13 cellular contexts compared by ENCODE assay signal in the genomic region with DNA sequence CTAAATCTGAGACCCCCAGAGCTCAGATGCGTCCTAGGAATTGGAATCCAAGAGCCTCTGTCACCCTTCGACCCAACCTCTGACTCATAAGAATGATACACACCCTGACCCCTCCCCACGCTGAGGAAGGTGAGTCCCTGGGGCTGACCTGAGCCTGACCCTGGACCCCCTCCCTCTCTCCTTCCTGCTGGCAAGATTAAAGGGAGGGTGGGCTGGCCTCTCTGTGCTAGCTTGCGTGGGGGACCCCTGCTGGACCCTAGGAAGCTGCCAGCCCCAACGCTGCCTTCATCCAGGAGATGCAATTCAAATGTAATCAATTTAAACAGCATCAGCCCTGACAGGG. TPM values are rescaled to one million over a fixed set of nuclear protein-coding genes. Genes with fewer than 3 reads are reported as not detected.
DNase-seq lines count a peak whose midpoint lies in the region; ATAC-seq, FAIRE-seq and TF ChIP-seq lines count a peak whose summit lies in the region.
"Had no signal": no experiment of that assay in that cellular context is flagged by ENCODE, and none has a peak within 500 bp of the region (broad histone marks: within the 10 kb centered on the region; RNA-seq: fewer than 3 reads in every experiment).

No MANE protein-coding gene starts in this region.

- no peak overlapping the region for H2BK15ac ChIP-seq in H9 (ENCODE audit: low read depth, low read length)

- no peak overlapping the region for H3K4ac ChIP-seq in H9 (ENCODE audit: low read depth, low read length)

- no peak overlapping the region for H2BK120ac ChIP-seq in H9 (ENCODE audit: low read depth, low read length, poor library complexity, severe bottlenecking)

- H3K4me3 ChIP-seq in astrocyte (ENCODE audit: insufficient read depth, low read depth, low read length), result no peak overlapping the region
- peak overlapping the region; percentile 57 for H3K4me3 ChIP-seq in skeletal muscle satellite cell (ENCODE audit: low read length)

- H3K4me1 ChIP-seq in H9 (ENCODE audit: insufficient read depth, low read length) (peaks cover 3% of the 10 kb centered on the region; the same call in 1 of the 2 replicates), astrocyte (ENCODE audit: insufficient read depth, low read length) (peaks cover 17% of the 10 kb centered on the region), skeletal muscle satellite cell (ENCODE audit: control insufficient read depth, insufficient read depth, low read length) (peaks cover 36% of the 10 kb centered on the region)

- H3K27ac Mint-ChIP-seq in H9, result no peak overlapping the region
- no peak overlapping the region for H3K27ac Mint-ChIP-seq in astrocyte (ENCODE audit: unreplicated experiment)
- no peak overlapping the region for H3K27ac Mint-ChIP-seq in activated CD8-positive, alpha-beta memory T cell treated with anti-CD3 and anti-CD28 coated beads, Interleukin-2, amount 10 ng/mL, durations not matched to agents 7 days and 5 days
- H3K27ac Mint-ChIP-seq: activated naive CD4-positive, alpha-beta T cell treated with anti-CD3 and anti-CD28 coated beads, Interleukin-2, amount 10 ng/mL, durations not matched to agents 7 days and 5 days had no signal

- WGBS in H9 (ENCODE audit: extremely low coverage, insufficient read length, low lambda C conversion rate), result no CpG with 5 or more reads among the region's 5 CpGs

- CTCF ChIA-PET in activated CD8-positive, alpha-beta memory T cell treated with anti-CD3 and anti-CD28 coated beads, Interleukin-2, amount 10 ng/mL, durations not matched to agents 7 days and 5 days (lab: Charles Lee), result interaction anchor here (2.0 to 2.2 kb wide), 2 partner anchors 101 to 196 kb away, joined by 6 to 12 read pairs; no protein-coding TSS in a partner anchor

- H3K27me3 ChIP-seq in H9 (ENCODE audit: insufficient read depth, low read length) (no peaks in the 10 kb centered on the region), astrocyte (ENCODE audit: insufficient read depth, low read length) (peaks cover 18% of the 10 kb centered on the region), layer of hippocampus (ENCODE audit: control insufficient read depth, insufficient read depth, low read length) (no peaks in the 10 kb centered on the region), skeletal muscle satellite cell (ENCODE audit: control insufficient read depth, insufficient read depth, low read length) (peaks cover 20% of the 10 kb centered on the region)

- H3K9ac ChIP-seq in H9 (ENCODE audit: extremely low read depth, insufficient read length, low read length) (no peak overlapping the region), astrocyte (ENCODE audit: low read length) (no peak overlapping the region), skeletal muscle satellite cell (ENCODE audit: low read depth, low read length) (no peak overlapping the region)

- peak overlapping the region; percentile 21 for H3K4me2 ChIP-seq in H9 (ENCODE audit: insufficient read depth, insufficient read length, low read length)
- H3K4me2 ChIP-seq in astrocyte (ENCODE audit: low read length), result peak overlapping the region; percentile 59
- H3K4me2 ChIP-seq in skeletal muscle satellite cell (ENCODE audit: low read length), result peak overlapping the region; percentile 61

- H3K9me3 Mint-ChIP-seq in H9 (no peaks in the 10 kb centered on the region), astrocyte (ENCODE audit: unreplicated experiment) (no peaks in the 10 kb centered on the region)
- H3K9me3 Mint-ChIP-seq in activated CD8-positive, alpha-beta memory T cell treated with anti-CD3 and anti-CD28 coated beads, Interleukin-2, amount 10 ng/mL, durations not matched to agents 7 days and 5 days (ENCODE audit: low read depth), result no peaks in the 10 kb centered on the region
- H3K9me3 Mint-ChIP-seq: activated naive CD4-positive, alpha-beta T cell treated with anti-CD3 and anti-CD28 coated beads, Interleukin-2, amount 10 ng/mL, durations not matched to agents 7 days and 5 days had no signal

- H3K4me1 Mint-ChIP-seq in H9, result peaks cover 29 to 30% of the 10 kb centered on the region in 2 experiments
- peaks cover 8% of the 10 kb centered on the region for H3K4me1 Mint-ChIP-seq in astrocyte (ENCODE audit: low read depth, unreplicated experiment)
- H3K4me1 Mint-ChIP-seq in activated CD8-positive, alpha-beta memory T cell treated with anti-CD3 and anti-CD28 coated beads, Interleukin-2, amount 10 ng/mL, durations not matched to agents 7 days and 5 days, result peaks cover 10% of the 10 kb centered on the region

- H4K20me1 ChIP-seq in H9 (ENCODE audit: control insufficient read depth, insufficient read depth, insufficient read length) (no peaks in the 10 kb centered on the region), astrocyte (ENCODE audit: insufficient read depth, low read length) (no peaks in the 10 kb centered on the region)

- no peak overlapping the region for H2AK5ac ChIP-seq in H9 (ENCODE audit: insufficient read length, low read length)

- DNase-seq in H9 (no peak), astrocyte (ENCODE audit: low read depth) (no peak)
- DNase-seq in activated CD8-positive, alpha-beta memory T cell treated with anti-CD3 and anti-CD28 coated beads, Interleukin-2, amount 10 ng/mL, durations not matched to agents 7 days and 5 days, result no peak
- DNase-seq: activated CD4-positive, alpha-beta T cell treated with anti-CD3 and anti-CD28 coated beads, Interleukin-2, amount 50 U/mL, for 4 hours; activated naive CD4-positive, alpha-beta T cell treated with anti-CD3 and anti-CD28 coated beads, Interleukin-2, amount 10 ng/mL, durations not matched to agents 7 days and 5 days; MV-4-11; stimulated activated CD4-positive, alpha-beta T cell treated with anti-CD3 and anti-CD28 coated beads, Interleukin-4, amount 100 ng/mL, for 4 hours; T-helper 1 cell had no signal

- H3K56ac ChIP-seq in H9 (ENCODE audit: insufficient read length, low read depth, low read length), result no peak overlapping the region

- H2BK5ac ChIP-seq in H9 (ENCODE audit: insufficient read length, low read length), result no peak overlapping the region

- H2BK12ac ChIP-seq in H9 (ENCODE audit: insufficient read length, low read depth, low read length), result no peak overlapping the region

- no peak overlapping the region for H4K8ac ChIP-seq in H9 (replicated peaks; ENCODE audit: insufficient read length, low read depth, low read length)

- H4K5ac ChIP-seq in H9 (ENCODE audit: insufficient read length, low read depth, low read length), result no peak overlapping the region

- H3K9me3 ChIP-seq in H9 (ENCODE audit: control insufficient read depth, low read depth, low read length) (no peaks in the 10 kb centered on the region), astrocyte (ENCODE audit: insufficient read depth, low read depth, low read length) (no peaks in the 10 kb centered on the region), skeletal muscle satellite cell (replicated peaks; ENCODE audit: low read length) (no peaks in the 10 kb centered on the region)

- peak overlapping the region in 1 of 2 experiments; percentile 70; a peak in 3 of 5 replicates for H3K4me3 Mint-ChIP-seq in H9
- no peak overlapping the region for H3K4me3 Mint-ChIP-seq in astrocyte (ENCODE audit: unreplicated experiment)
- H3K4me3 Mint-ChIP-seq in activated CD8-positive, alpha-beta memory T cell treated with anti-CD3 and anti-CD28 coated beads, Interleukin-2, amount 10 ng/mL, durations not matched to agents 7 days and 5 days, result no peak overlapping the region
- H3K4me3 Mint-ChIP-seq: activated naive CD4-positive, alpha-beta T cell treated with anti-CD3 and anti-CD28 coated beads, Interleukin-2, amount 10 ng/mL, durations not matched to agents 7 days and 5 days had no signal

- no peak overlapping the region for H3K14ac ChIP-seq in H9 (ENCODE audit: insufficient read depth, low read length)

- no peak for ATAC-seq in activated CD8-positive, alpha-beta memory T cell treated with anti-CD3 and anti-CD28 coated beads, Interleukin-2, amount 10 ng/mL, durations not matched to agents 7 days and 5 days
- no peak for ATAC-seq in GM18858 (IDR thresholded peaks at IDR 0.05; ENCODE audit: unreplicated experiment)
- no peak for ATAC-seq in HG02981 (IDR thresholded peaks at IDR 0.05; ENCODE audit: unreplicated experiment)

- no peaks in the 10 kb centered on the region for H3K79me2 ChIP-seq in H9 (ENCODE audit: insufficient read depth, low read length)
- no peaks in the 10 kb centered on the region for H3K79me2 ChIP-seq in astrocyte (ENCODE audit: insufficient read depth, low read length)

- H3K23ac ChIP-seq in H9 (ENCODE audit: insufficient read length, low read depth, low read length), result no peak overlapping the region

- H2AFZ ChIP-seq in H9 (ENCODE audit: low read length) (no peak overlapping the region), astrocyte (ENCODE audit: low read depth, low read length) (no peak overlapping the region)

- no peak overlapping the region for H3T11ph ChIP-seq in H9 (ENCODE audit: low read length)

- H3K36me3 ChIP-seq in astrocyte (ENCODE audit: insufficient read depth, low read length) (no peaks in the 10 kb centered on the region), skeletal muscle satellite cell (ENCODE audit: insufficient read depth, low read length) (no peaks in the 10 kb centered on the region)

- no peaks in the 10 kb centered on the region for H3K36me3 Mint-ChIP-seq in H9 (ENCODE audit: insufficient read depth in 1 of 3, low read depth in 3 of 3)
- H3K36me3 Mint-ChIP-seq in astrocyte (ENCODE audit: low read depth, unreplicated experiment), result no peaks in the 10 kb centered on the region
- no peaks in the 10 kb centered on the region for H3K36me3 Mint-ChIP-seq in activated CD8-positive, alpha-beta memory T cell treated with anti-CD3 and anti-CD28 coated beads, Interleukin-2, amount 10 ng/mL, durations not matched to agents 7 days and 5 days
- H3K36me3 Mint-ChIP-seq: activated naive CD4-positive, alpha-beta T cell treated with anti-CD3 and anti-CD28 coated beads, Interleukin-2, amount 10 ng/mL, durations not matched to agents 7 days and 5 days had no signal

- TF ChIP-seq CTCF in H9 (conservative IDR thresholded peaks at IDR 0.05) (no peak), astrocyte (IDR thresholded peaks at IDR 0.05; ENCODE audit: insufficient read depth, low read depth, low read length) (no peak)

- peaks cover 29% of the 10 kb centered on the region for H3K27me3 Mint-ChIP-seq in H9 (ENCODE audit: low read depth)
- H3K27me3 Mint-ChIP-seq in astrocyte (ENCODE audit: low read depth, unreplicated experiment), result peaks cover 28% of the 10 kb centered on the region
- peaks cover 16% of the 10 kb centered on the region for H3K27me3 Mint-ChIP-seq in activated CD8-positive, alpha-beta memory T cell treated with anti-CD3 and anti-CD28 coated beads, Interleukin-2, amount 10 ng/mL, durations not matched to agents 7 days and 5 days

- H4K91ac ChIP-seq in H9 (ENCODE audit: insufficient read length, low read depth, low read length), result no peak overlapping the region

- no peak overlapping the region for H2BK20ac ChIP-seq in H9 (ENCODE audit: low read depth, low read length, poor library complexity, severe bottlenecking)

- H3K23me2 ChIP-seq in H9 (ENCODE audit: insufficient read length, low read depth, low read length, poor library complexity, severe bottlenecking), result no peaks in the 10 kb centered on the region

- H3K18ac ChIP-seq in H9 (ENCODE audit: insufficient read length, low read depth, low read length), result no peak overlapping the region

- FAIRE-seq in astrocyte (lab: Jason Lieb, UNC), result no peak
- FAIRE-seq: colon had no signal

- H3K79me1 ChIP-seq in H9 (ENCODE audit: insufficient read depth, low read depth, low read length, poor library complexity, severe bottlenecking), result no peaks in the 10 kb centered on the region

- H3K27ac ChIP-seq in H9 (ENCODE audit: insufficient read length, low read depth, low read length), result no peak overlapping the region
- H3K27ac ChIP-seq in astrocyte (ENCODE audit: low read depth, low read length), result no peak overlapping the region
- peak overlapping the region; percentile 42 for H3K27ac ChIP-seq in layer of hippocampus (ENCODE audit: low read depth, low read length)

RNA-seq across cellular contexts. Expression of gene PLEKHA6, which starts 0.6 kb away (rescaled TPM):
- 1.6 and 2.1 TPM in 2 replicates for total RNA-seq in H9 (2021)
- 1.5 and 2.7 TPM in 2 replicates for total RNA-seq in astrocyte
- 1.0 and 3.3 TPM in 2 replicates for total RNA-seq in skeletal muscle satellite cell (2012; rRNA removed)
- under 1 TPM; 0.02 to 0.29 TPM for total RNA-seq in activated CD8-positive, alpha-beta memory T cell treated with anti-CD3 and anti-CD28 coated beads, Interleukin-2, amount 10 ng/mL, durations not matched to agents 7 days and 5 days

RNA-seq across cellular contexts. Expression of gene PPP1R15B, which starts 52.5 kb away (rescaled TPM):
- total RNA-seq in H9 (2021) (44.6 and 45.9 TPM in 2 replicates), astrocyte (38.8 and 40.0 TPM in 2 replicates)
- 20.8 TPM in 2 replicates for total RNA-seq in skeletal muscle satellite cell (2012; rRNA removed)
- 10 to 100 TPM; 75.5 to 81.7 TPM for total RNA-seq in activated CD8-positive, alpha-beta memory T cell treated with anti-CD3 and anti-CD28 coated beads, Interleukin-2, amount 10 ng/mL, durations not matched to agents 7 days and 5 days
